9 cellular contexts compared by ENCODE assay signal in the genomic region with DNA sequence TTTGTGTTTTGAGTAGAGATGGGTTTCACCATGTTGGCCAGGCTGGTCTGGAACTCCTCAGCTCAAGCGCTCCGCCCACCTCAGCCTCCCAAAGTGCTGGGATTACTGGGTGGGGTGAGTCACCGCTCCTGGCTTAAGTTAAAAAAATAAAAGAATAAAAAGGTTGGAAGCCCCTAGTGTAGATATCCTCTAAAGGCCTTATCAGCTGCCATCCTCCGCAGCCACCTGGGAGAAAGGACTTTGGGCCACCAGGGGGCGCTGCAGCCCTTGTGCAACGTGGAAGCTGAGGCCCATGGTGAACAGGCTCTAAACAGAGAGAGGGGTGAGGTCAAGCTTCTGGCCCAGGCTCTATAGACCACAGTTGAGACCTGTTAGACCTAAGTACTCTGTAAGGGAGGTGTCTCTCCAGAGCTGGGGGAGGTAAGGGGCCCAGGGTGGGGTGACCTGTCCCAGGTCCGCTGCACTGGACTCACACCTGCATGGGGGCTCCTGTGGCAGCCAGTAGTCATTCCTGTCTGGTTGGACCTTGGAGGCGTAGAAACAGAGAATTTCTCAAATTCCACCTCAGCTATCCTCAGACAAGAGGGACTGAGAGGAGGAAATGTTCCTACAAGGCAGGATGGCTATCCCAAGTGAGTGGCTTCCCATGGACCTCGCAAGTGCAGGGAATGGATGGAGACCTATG. TPM values are rescaled to one million over a fixed set of nuclear protein-coding genes. Genes with fewer than 3 reads are reported as not detected.
DNase-seq lines count a peak whose midpoint lies in the region; ATAC-seq and TF ChIP-seq lines count a peak whose summit lies in the region.
"Had no signal": no experiment of that assay in that cellular context is flagged by ENCODE, and none has a peak within 500 bp of the region (broad histone marks: within the 10 kb centered on the region; RNA-seq: fewer than 3 reads in every experiment).

No MANE protein-coding gene starts in this region.

- H3K27me3 ChIP-seq in neural progenitor cell, result no peaks in the 10 kb centered on the region

- no peak overlapping the region for H3K4me3 Mint-ChIP-seq in activated T-helper 1 cell treated with anti-CD3 and anti-CD28 coated beads, Interleukin-12 subunit alpha, Interleukin-12 subunit beta, Interleukin-2, Interleukin-4 antibody, amounts not matched to agents 30 ng/mL and 10 ng/mL and 1 ng/mL, durations not matched to agents 14 hours and 24 hours and 36 hours
- H3K4me3 Mint-ChIP-seq in neural progenitor cell, result no peak overlapping the region
- H3K4me3 Mint-ChIP-seq: T-helper 1 cell treated with Interleukin-12 subunit alpha and Interleukin-12 subunit beta and Interleukin-4 antibody, amounts not matched to agents 30 μg/mL and 1 μg/mL, for 36 hours had no signal

- H3K4me2 ChIP-seq in neural progenitor cell, result no peak overlapping the region

- H3K27ac Mint-ChIP-seq in activated T-helper 1 cell treated with anti-CD3 and anti-CD28 coated beads, Interleukin-12 subunit alpha, Interleukin-12 subunit beta, Interleukin-2, Interleukin-4 antibody, amounts not matched to agents 30 ng/mL and 10 ng/mL and 1 ng/mL, durations not matched to agents 14 hours and 24 hours and 36 hours, result no peak overlapping the region
- H3K27ac Mint-ChIP-seq in neural progenitor cell, result no peak overlapping the region
- H3K27ac Mint-ChIP-seq: T-helper 1 cell treated with Interleukin-12 subunit alpha and Interleukin-12 subunit beta and Interleukin-4 antibody, amounts not matched to agents 30 μg/mL and 1 μg/mL, for 36 hours had no signal

- peak; percentile 86 for ATAC-seq in stimulated activated naive CD8-positive, alpha-beta T cell treated with anti-CD3 and anti-CD28 coated beads, Interleukin-15, Interleukin-2, amounts not matched to agents 100 U/mL and 50 U/mL, for 24 hours
- no peak for ATAC-seq in GM19328 (IDR thresholded peaks at IDR 0.05; ENCODE audit: unreplicated experiment)

- H4K20me1 ChIP-seq in neural progenitor cell (ENCODE audit: low read depth), result no peaks in the 10 kb centered on the region

- H3K79me2 ChIP-seq in neural progenitor cell (ENCODE audit: low read depth), result no peaks in the 10 kb centered on the region

- no peaks in the 10 kb centered on the region for H3F3A ChIP-seq in neural progenitor cell (ENCODE audit: low read depth)

- H3K27ac ChIP-seq in neural progenitor cell, result no peak overlapping the region

- intact Hi-C loops in activated T-helper 1 cell treated with anti-CD3 and anti-CD28 coated beads, Interleukin-12 subunit alpha, Interleukin-12 subunit beta, Interleukin-2, Interleukin-4 antibody, amounts not matched to agents 30 ng/mL and 10 ng/mL and 1 ng/mL, durations not matched to agents 14 hours and 24 hours and 36 hours (cut with micrococcal nuclease), result loop anchor here (1.0 kb wide), 4 partner anchors 14 to 72 kb away; a partner anchor contains a TSS

- DNase-seq in DMS53 (lab: John Stamatoyannopoulos, UW) (peak; percentile 89), RPMI7951 (ENCODE audit: low read depth) (peak; percentile 58), fibroblast of pulmonary artery (ENCODE audit: low read depth) (peak; percentile 81), neural progenitor cell (ENCODE audit: low spot score) (peak; percentile 93)
- DNase-seq in activated T-helper 1 cell treated with anti-CD3 and anti-CD28 coated beads, Interleukin-12 subunit alpha, Interleukin-12 subunit beta, Interleukin-2, Interleukin-4 antibody, amounts not matched to agents 30 ng/mL and 10 ng/mL and 1 ng/mL, durations not matched to agents 14 hours and 24 hours and 36 hours (ENCODE audit: low spot score), result peak; percentile 73
- peak; percentile 95 for DNase-seq in stimulated activated naive CD8-positive, alpha-beta T cell treated with anti-CD3 and anti-CD28 coated beads, Interleukin-15, Interleukin-2, amounts not matched to agents 100 U/mL and 50 U/mL, for 24 hours

- peak overlapping the region; percentile 36 for H2AFZ ChIP-seq in neural progenitor cell (replicated peaks)

- no peaks in the 10 kb centered on the region for H3K36me3 Mint-ChIP-seq in activated T-helper 1 cell treated with anti-CD3 and anti-CD28 coated beads, Interleukin-12 subunit alpha, Interleukin-12 subunit beta, Interleukin-2, Interleukin-4 antibody, amounts not matched to agents 30 ng/mL and 10 ng/mL and 1 ng/mL, durations not matched to agents 14 hours and 24 hours and 36 hours (ENCODE audit: low read depth)
- no peaks in the 10 kb centered on the region for H3K36me3 Mint-ChIP-seq in neural progenitor cell

- H3K9me3 ChIP-seq in neural progenitor cell (ENCODE audit: low read depth), result no peaks in the 10 kb centered on the region

- no peak overlapping the region for H3K9ac ChIP-seq in neural progenitor cell

- peaks cover 3% of the 10 kb centered on the region for H3K4me1 ChIP-seq in neural progenitor cell

- H3K4me1 Mint-ChIP-seq in activated T-helper 1 cell treated with anti-CD3 and anti-CD28 coated beads, Interleukin-12 subunit alpha, Interleukin-12 subunit beta, Interleukin-2, Interleukin-4 antibody, amounts not matched to agents 30 ng/mL and 10 ng/mL and 1 ng/mL, durations not matched to agents 14 hours and 24 hours and 36 hours (ENCODE audit: low read depth), result peaks cover 24% of the 10 kb centered on the region
- H3K4me1 Mint-ChIP-seq in neural progenitor cell, result peaks cover 30% of the 10 kb centered on the region

- peak; percentile 98 for TF ChIP-seq CTCF in LNCAP (IDR thresholded peaks at IDR 0.05)
- peak; percentile 90 for TF ChIP-seq CTCF in fibroblast of pulmonary artery (IDR thresholded peaks at IDR 0.05; ENCODE audit: low read length, missing control alignments)
- peak; percentile 99 for TF ChIP-seq CTCF in neural progenitor cell (IDR thresholded peaks at IDR 0.05)

- peaks cover 16% of the 10 kb centered on the region for H3K27me3 Mint-ChIP-seq in activated T-helper 1 cell treated with anti-CD3 and anti-CD28 coated beads, Interleukin-12 subunit alpha, Interleukin-12 subunit beta, Interleukin-2, Interleukin-4 antibody, amounts not matched to agents 30 ng/mL and 10 ng/mL and 1 ng/mL, durations not matched to agents 14 hours and 24 hours and 36 hours (ENCODE audit: insufficient read depth)
- H3K27me3 Mint-ChIP-seq in neural progenitor cell (ENCODE audit: insufficient read depth, low read depth), result peaks cover 14% of the 10 kb centered on the region

- no peak overlapping the region for H3K4me3 ChIP-seq in fibroblast of pulmonary artery (replicated peaks; ENCODE audit: low read depth, low read length)
- H3K4me3 ChIP-seq in neural progenitor cell, result no peak overlapping the region

- no peaks in the 10 kb centered on the region for H3K36me3 ChIP-seq in neural progenitor cell

- no peaks in the 10 kb centered on the region for H3K9me3 Mint-ChIP-seq in activated T-helper 1 cell treated with anti-CD3 and anti-CD28 coated beads, Interleukin-12 subunit alpha, Interleukin-12 subunit beta, Interleukin-2, Interleukin-4 antibody, amounts not matched to agents 30 ng/mL and 10 ng/mL and 1 ng/mL, durations not matched to agents 14 hours and 24 hours and 36 hours
- H3K9me3 Mint-ChIP-seq in neural progenitor cell, result no peaks in the 10 kb centered on the region
- H3K9me3 Mint-ChIP-seq: T-helper 1 cell treated with Interleukin-12 subunit alpha and Interleukin-12 subunit beta and Interleukin-4 antibody, amounts not matched to agents 30 μg/mL and 1 μg/mL, for 36 hours had no signal

RNA-seq across cellular contexts. Expression of a gene that starts 14.0 kb away (rescaled TPM):
- 158 and 173 TPM in 2 replicates for total RNA-seq in RPMI7951 (2014; rRNA removed; shearing (Covaris generic))
- 68.1 and 71.2 TPM in 2 replicates for total RNA-seq in activated T-helper 1 cell treated with anti-CD3 and anti-CD28 coated beads, Interleukin-12 subunit alpha, Interleukin-12 subunit beta, Interleukin-2, Interleukin-4 antibody, amounts not matched to agents 30 ng/mL and 10 ng/mL and 1 ng/mL, durations not matched to agents 14 hours and 24 hours and 36 hours
- 121 and 149 TPM in 2 replicates for total RNA-seq in neural progenitor cell (ENCODE audit: low replicate concordance)

RNA-seq across cellular contexts. Expression of a gene that starts 18.1 kb away (rescaled TPM):
- total RNA-seq in RPMI7951 (2014; rRNA removed; shearing (Covaris generic)), result 0.24 and 0.39 TPM in 2 replicates
- 10.2 and 11.2 TPM in 2 replicates for total RNA-seq in activated T-helper 1 cell treated with anti-CD3 and anti-CD28 coated beads, Interleukin-12 subunit alpha, Interleukin-12 subunit beta, Interleukin-2, Interleukin-4 antibody, amounts not matched to agents 30 ng/mL and 10 ng/mL and 1 ng/mL, durations not matched to agents 14 hours and 24 hours and 36 hours
- total RNA-seq in neural progenitor cell (ENCODE audit: low replicate concordance), result 2.5 and 5.6 TPM in 2 replicates

RNA-seq across cellular contexts. Expression of a gene that starts 45.8 kb away (rescaled TPM):
- total RNA-seq in RPMI7951 (2014; rRNA removed; shearing (Covaris generic)), result 35.9 and 41.8 TPM in 2 replicates
- 74.6 and 75.3 TPM in 2 replicates for total RNA-seq in activated T-helper 1 cell treated with anti-CD3 and anti-CD28 coated beads, Interleukin-12 subunit alpha, Interleukin-12 subunit beta, Interleukin-2, Interleukin-4 antibody, amounts not matched to agents 30 ng/mL and 10 ng/mL and 1 ng/mL, durations not matched to agents 14 hours and 24 hours and 36 hours
- 121 and 209 TPM in 2 replicates for total RNA-seq in neural progenitor cell (ENCODE audit: low replicate concordance)
